In the genomic region with DNA sequence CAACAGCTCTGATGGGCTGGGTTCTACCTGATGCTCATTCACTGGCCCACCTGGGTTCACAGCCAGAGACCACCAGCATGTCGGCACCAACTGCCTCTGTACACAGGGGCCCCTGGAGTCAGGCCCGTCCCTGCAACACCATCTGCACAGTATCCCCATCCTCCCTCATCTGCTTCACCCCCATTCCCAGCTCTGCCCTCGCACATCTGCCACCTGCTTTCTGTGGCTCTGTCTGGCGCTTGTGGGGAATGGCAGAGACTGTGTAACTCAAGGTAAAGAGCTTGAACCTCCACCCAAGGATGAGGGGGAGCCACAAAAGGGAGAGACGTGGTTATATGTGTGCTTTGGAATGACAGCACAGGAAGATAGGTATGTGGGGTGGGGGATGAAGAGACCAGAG, we compare ENCODE assay signal across 17 cellular contexts.
"Had no signal": no experiment of that assay in that cellular context is flagged by ENCODE, and none has a peak within 500 bp of the region (broad histone marks: within the 10 kb centered on the region; RNA-seq: fewer than 3 reads in every experiment).

No MANE protein-coding gene starts in this region.

- H3K27me3 ChIP-seq: breast epithelium, MG63 had no signal

- H3K27ac Mint-ChIP-seq: activated CD8-positive, alpha-beta T cell treated with anti-CD3 and anti-CD28 coated beads for 36 hours; activated T-cell treated with anti-CD3 and anti-CD28 coated beads, Interleukin-2, amount 50 U/mL, for 72 hours; activated T-helper 2 cell treated with anti-CD3 and anti-CD28 coated beads, Interferon-gamma antibody, Interleukin-2, Interleukin-4, amounts not matched to agents 10 μg/mL and 5 μg/mL and 100 μg/mL, durations not matched to agents 14 hours and 24 hours and 36 hours had no signal

- H3K27ac ChIP-seq: breast epithelium, VCaP had no signal

- DNase-seq: activated CD4-positive, alpha-beta T cell treated with anti-CD3 and anti-CD28 coated beads for 4 hours; activated CD8-positive, alpha-beta memory T cell treated with anti-CD3 and anti-CD28 coated beads, Interleukin-2, amount 50 U/mL, for 4 hours; activated CD8-positive, alpha-beta T cell treated with anti-CD3 and anti-CD28 coated beads for 36 hours; activated gamma-delta T cell treated with Interleukin-2 at 50 U/mL for 16 hours; activated naive CD4-positive, alpha-beta T cell treated with anti-CD3 and anti-CD28 coated beads, Interleukin-2, amount 50 U/mL, for 16 hours; activated T-cell treated with anti-CD3 and anti-CD28 coated beads, Interleukin-2, amount 50 U/mL, for 72 hours; aorta; central memory CD4-positive, alpha-beta T cell; cortex of kidney; MG63; MV-4-11; NCI-H1694; NCI-H2029; SIG-M5 had no signal

- H3K4me3 ChIP-seq: breast epithelium, MG63 had no signal

- ATAC-seq: activated CD8-positive, alpha-beta T cell treated with anti-CD3 and anti-CD28 coated beads for 36 hours; activated T-cell treated with anti-CD3 and anti-CD28 coated beads, Interleukin-2, amount 50 U/mL, for 72 hours had no signal

- H3K9me3 Mint-ChIP-seq: activated CD8-positive, alpha-beta T cell treated with anti-CD3 and anti-CD28 coated beads for 36 hours; activated T-cell treated with anti-CD3 and anti-CD28 coated beads, Interleukin-2, amount 50 U/mL, for 72 hours; activated T-helper 2 cell treated with anti-CD3 and anti-CD28 coated beads, Interferon-gamma antibody, Interleukin-2, Interleukin-4, amounts not matched to agents 10 μg/mL and 5 μg/mL and 100 μg/mL, durations not matched to agents 14 hours and 24 hours and 36 hours had no signal

- H3K4me3 Mint-ChIP-seq: activated CD8-positive, alpha-beta T cell treated with anti-CD3 and anti-CD28 coated beads for 36 hours; activated T-cell treated with anti-CD3 and anti-CD28 coated beads, Interleukin-2, amount 50 U/mL, for 72 hours had no signal

- H3K9me3 ChIP-seq: breast epithelium, MG63 had no signal

- H3K27me3 Mint-ChIP-seq: activated CD8-positive, alpha-beta T cell treated with anti-CD3 and anti-CD28 coated beads for 36 hours had no signal

- H3K36me3 ChIP-seq: breast epithelium, MG63 had no signal
